17 cellular contexts compared by ENCODE assay signal in the genomic region with DNA sequence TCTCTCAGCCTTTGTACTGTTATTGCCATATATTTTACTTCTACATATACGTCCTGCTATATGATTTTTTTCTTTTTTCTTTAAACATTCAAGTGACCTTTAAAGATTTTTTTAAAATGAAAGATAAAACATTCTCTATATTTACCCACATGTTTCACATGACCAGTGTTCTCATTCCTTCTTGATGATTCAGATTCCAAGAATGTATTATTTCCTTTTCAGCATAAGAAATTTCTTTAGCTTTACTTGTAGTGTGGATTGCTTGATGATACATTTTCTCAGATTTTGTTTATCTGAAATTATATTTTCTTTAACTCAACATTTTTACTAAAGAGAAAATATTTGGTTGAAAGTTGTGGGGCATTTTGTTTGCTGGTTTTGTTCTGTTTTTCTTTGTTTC.
A peak's percentile ranks its signal among the peaks of the same experiment; 100 is the strongest.
DNase-seq lines count a peak whose midpoint lies in the region; ATAC-seq, FAIRE-seq and TF ChIP-seq lines count a peak whose summit lies in the region.
"Had no signal": no experiment of that assay in that cellular context is flagged by ENCODE, and none has a peak within 500 bp of the region (broad histone marks: within the 10 kb centered on the region; RNA-seq: fewer than 3 reads in every experiment).

No MANE protein-coding gene starts in this region.

- H3K4me3 ChIP-seq in ACC112 (ENCODE audit: low read depth, low read length) (no peak overlapping the region), kidney (ENCODE audit: low read length in 2 of 2) (no peak overlapping the region)
- H3K4me3 ChIP-seq: body of pancreas, transverse colon had no signal

- peaks cover 26% of the 10 kb centered on the region for H3K9me3 Mint-ChIP-seq in chondrocyte (ENCODE audit: low read depth)

- peak; percentile 60 for DNase-seq in NCI-H226
- DNase-seq in chondrocyte (ENCODE audit: low spot score), result no peak
- no peak for DNase-seq in kidney
- no peak for DNase-seq in SHP77 (lab: John Stamatoyannopoulos, UW)
- no peak for DNase-seq in stimulated activated CD4-positive, alpha-beta T cell treated with anti-CD3 and anti-CD28 coated beads, Interleukin-2, amount 100 ng/mL, for 24 hours
- DNase-seq: activated T-cell treated with anti-CD3 and anti-CD28 coated beads, Interleukin-2, amount 50 U/mL, for 48 hours; body of pancreas; IMR-90; islet precursor cell; NCI-H69; transverse colon had no signal

- peak; percentile 53 for FAIRE-seq in kidney (lab: Jason Lieb, UNC)
- FAIRE-seq: H1 had no signal

- H3K4me1 ChIP-seq in ACC112 (ENCODE audit: control insufficient read depth, insufficient read depth, low read length, unreplicated experiment) (peaks cover 20% of the 10 kb centered on the region), kidney (ENCODE audit: control insufficient read depth in 1 of 2, insufficient read depth in 1 of 2, low read depth in 1 of 2, low read length in 2 of 2) (no peaks in the 10 kb centered on the region)
- H3K4me1 ChIP-seq: body of pancreas, transverse colon had no signal

- intact Hi-C loops in kidney (cut with DNase I), result no loop called here

- TF ChIP-seq CTCF in chondrocyte (IDR thresholded peaks at IDR 0.05), result no peak
- no peak for TF ChIP-seq CTCF in kidney (IDR thresholded peaks at IDR 0.05; ENCODE audit: borderline replicate concordance, extremely low read depth, insufficient read depth)

- H3K27me3 ChIP-seq in ACC112 (ENCODE audit: insufficient read depth, low read length), result no peaks in the 10 kb centered on the region
- H3K27me3 ChIP-seq: body of pancreas, transverse colon had no signal

- H3K27me3 Mint-ChIP-seq in chondrocyte (ENCODE audit: low read depth), result no peaks in the 10 kb centered on the region
- H3K27me3 Mint-ChIP-seq: natural killer cell treated with Interleukin-12 subunit alpha and Interleukin-12 subunit beta and Interleukin-15 and Interleukin-18, amount 100 ng/mL, for 72 hours had no signal

- H3K27ac ChIP-seq in ACC112 (ENCODE audit: low read depth, low read length) (peak overlapping the region; percentile 94), kidney (ENCODE audit: low read depth in 2 of 2, low read length in 2 of 2) (no peak overlapping the region)
- H3K27ac ChIP-seq: body of pancreas, transverse colon had no signal

- peaks cover 0 to 3% of the 10 kb centered on the region in 2 donors for H3K9me3 ChIP-seq in kidney (ENCODE audit: control insufficient read depth in 1 of 2, low read length in 2 of 2)
- H3K9me3 ChIP-seq: body of pancreas, transverse colon had no signal

- H3K9ac ChIP-seq in kidney (ENCODE audit: low read length in 2 of 2), result no peak overlapping the region

- H3K36me3 ChIP-seq in ACC112 (ENCODE audit: insufficient read depth, low read length) (peaks cover 4% of the 10 kb centered on the region), kidney (ENCODE audit: control insufficient read depth in 1 of 2, insufficient read depth in 2 of 2, low read length in 2 of 2) (no peaks in the 10 kb centered on the region)
- H3K36me3 ChIP-seq: transverse colon had no signal

- H3K4me3 Mint-ChIP-seq in chondrocyte (ENCODE audit: unreplicated experiment), result peak overlapping the region; percentile 17
- H3K4me3 Mint-ChIP-seq: natural killer cell treated with Interleukin-12 subunit alpha and Interleukin-12 subunit beta and Interleukin-15 and Interleukin-18, amount 100 ng/mL, for 72 hours had no signal

- no peak for ATAC-seq in HG02852 (IDR thresholded peaks at IDR 0.05; ENCODE audit: unreplicated experiment)
- ATAC-seq in GM21528 (IDR thresholded peaks at IDR 0.05; ENCODE audit: low FRiP score, unreplicated experiment), result no peak
- ATAC-seq: activated CD4-positive, CD25-positive, alpha-beta regulatory T cell treated with anti-CD3 and anti-CD28 coated beads, Interleukin-2, amount 50 U/mL, for 24 hours; body of pancreas; natural killer cell treated with Interleukin-12 subunit alpha and Interleukin-12 subunit beta and Interleukin-15 and Interleukin-18, amount 100 ng/mL, for 72 hours had no signal

- no peak overlapping the region for H2AFZ ChIP-seq in ACC112 (ENCODE audit: low read length, unreplicated experiment)

- H3K36me3 Mint-ChIP-seq in chondrocyte (ENCODE audit: low read depth), result no peaks in the 10 kb centered on the region

- peak overlapping the region; percentile 97 for H3K27ac Mint-ChIP-seq in chondrocyte (ENCODE audit: unreplicated experiment)
- H3K27ac Mint-ChIP-seq: natural killer cell treated with Interleukin-12 subunit alpha and Interleukin-12 subunit beta and Interleukin-15 and Interleukin-18, amount 100 ng/mL, for 72 hours had no signal

- H3K79me2 ChIP-seq in ACC112 (ENCODE audit: control insufficient read depth, insufficient read depth, low read length, unreplicated experiment), result no peaks in the 10 kb centered on the region

- H3K4me1 Mint-ChIP-seq in chondrocyte (ENCODE audit: low read depth), result no peaks in the 10 kb centered on the region
